ENCODE assay signal across 28 cellular contexts in the genomic region with DNA sequence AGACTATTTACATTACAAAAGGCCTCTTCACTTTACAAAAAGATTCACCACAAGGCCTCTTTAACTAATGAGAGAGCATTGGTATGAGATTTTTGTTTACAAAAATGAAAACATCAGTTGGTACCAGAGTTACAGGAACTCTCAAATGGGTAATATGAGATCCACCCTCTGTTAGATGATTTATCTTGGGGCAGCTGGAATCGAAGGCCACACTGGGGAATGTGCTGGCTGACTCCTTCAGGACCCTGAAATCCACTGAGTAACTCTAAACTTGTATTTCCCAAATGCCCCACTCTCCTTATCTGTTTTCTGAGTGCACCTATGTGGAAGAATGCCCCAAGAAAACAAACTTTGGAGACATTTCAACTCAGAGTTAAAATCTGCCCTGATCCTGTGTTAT.
"Had no signal": no experiment of that assay in that cellular context is flagged by ENCODE, and none has a peak within 500 bp of the region (broad histone marks: within the 10 kb centered on the region; RNA-seq: fewer than 3 reads in every experiment).

No MANE protein-coding gene starts in this region.

- H3K27me3 Mint-ChIP-seq: stimulated activated naive CD8-positive, alpha-beta T cell treated with anti-CD3 and anti-CD28 coated beads, Interleukin-15, amount 100 ng/mL, for 72 hours; type B pancreatic cell had no signal

- H3K9ac ChIP-seq: neural progenitor cell, parathyroid adenoma had no signal

- H3K36me3 Mint-ChIP-seq: immature natural killer cell; mesothelial cell of epicardium; naive thymus-derived CD8-positive, alpha-beta T cell; neural progenitor cell; stimulated activated effector memory CD8-positive, alpha-beta T cell treated with anti-CD3 and anti-CD28 coated beads, Interleukin-12 subunit alpha, Interleukin-12 subunit beta, amount 100 ng/mL, for 72 hours; type B pancreatic cell had no signal

- H3K4me3 Mint-ChIP-seq: immature natural killer cell; mesothelial cell of epicardium; naive thymus-derived CD8-positive, alpha-beta T cell; nephron progenitor cell; neural progenitor cell; stimulated activated effector memory CD8-positive, alpha-beta T cell treated with anti-CD3 and anti-CD28 coated beads, Interleukin-12 subunit alpha, Interleukin-12 subunit beta, amount 100 ng/mL, for 72 hours; stimulated activated naive CD8-positive, alpha-beta T cell treated with anti-CD3 and anti-CD28 coated beads, Interleukin-15, amount 100 ng/mL, for 72 hours; type B pancreatic cell had no signal

- H3K4me1 Mint-ChIP-seq: immature natural killer cell; mesothelial cell of epicardium; naive thymus-derived CD8-positive, alpha-beta T cell; nephron progenitor cell; neural progenitor cell; stimulated activated effector memory CD8-positive, alpha-beta T cell treated with anti-CD3 and anti-CD28 coated beads, Interleukin-12 subunit alpha, Interleukin-12 subunit beta, amount 100 ng/mL, for 72 hours; stimulated activated naive CD8-positive, alpha-beta T cell treated with anti-CD3 and anti-CD28 coated beads, Interleukin-15, amount 100 ng/mL, for 72 hours had no signal

- H3K4me2 ChIP-seq: neural progenitor cell had no signal

- H3K27ac ChIP-seq: left ventricle myocardium inferior, neural progenitor cell, neutrophil, parathyroid adenoma, right atrium auricular region, right lobe of liver, skin epidermis, tibial nerve, uterus had no signal

- DNase-seq: hypothalamus; immature natural killer cell; kidney; left colon; left ventricle myocardium inferior; mesendoderm; naive thymus-derived CD8-positive, alpha-beta T cell; nephron progenitor cell; occipital lobe; right lobe of liver; stimulated activated CD4-positive, alpha-beta T cell treated with anti-CD3 and anti-CD28 coated beads, Interleukin-12 subunit alpha, Interleukin-12 subunit beta, amount 100 ng/mL, for 4 hours; stimulated activated CD4-positive, alpha-beta T cell treated with anti-CD3 and anti-CD28 coated beads, Interleukin-15, amount 100 ng/mL, for 24 hours; stimulated activated CD4-positive, alpha-beta T cell treated with anti-CD3 and anti-CD28 coated beads, Interleukin-2, amount 100 ng/mL, for 24 hours; stimulated activated CD4-positive, alpha-beta T cell treated with anti-CD3 and anti-CD28 coated beads, Interleukin-4, amount 100 ng/mL, for 1 hour; stimulated activated naive CD4-positive, alpha-beta T cell treated with Interleukin-2 at 50 U/mL for 16 hours; stimulated activated naive CD8-positive, alpha-beta T cell treated with anti-CD3 and anti-CD28 coated beads, Interleukin-15, amount 100 ng/mL, for 72 hours; substantia nigra; uterus had no signal

- H3K79me2 ChIP-seq: parathyroid adenoma had no signal

- H3K27me3 ChIP-seq: neural progenitor cell, neutrophil, right atrium auricular region, right lobe of liver, tibial nerve, uterus had no signal

- ATAC-seq: left colon; naive thymus-derived CD8-positive, alpha-beta T cell; right lobe of liver; stimulated activated effector memory CD8-positive, alpha-beta T cell treated with anti-CD3 and anti-CD28 coated beads, Interleukin-12 subunit alpha, Interleukin-12 subunit beta, amount 100 ng/mL, for 72 hours; stimulated activated naive CD8-positive, alpha-beta T cell treated with anti-CD3 and anti-CD28 coated beads, Interleukin-15, amount 100 ng/mL, for 72 hours had no signal

- H3K27ac Mint-ChIP-seq: immature natural killer cell; mesothelial cell of epicardium; naive thymus-derived CD8-positive, alpha-beta T cell; nephron progenitor cell; neural progenitor cell; stimulated activated effector memory CD8-positive, alpha-beta T cell treated with anti-CD3 and anti-CD28 coated beads, Interleukin-12 subunit alpha, Interleukin-12 subunit beta, amount 100 ng/mL, for 72 hours; stimulated activated naive CD8-positive, alpha-beta T cell treated with anti-CD3 and anti-CD28 coated beads, Interleukin-15, amount 100 ng/mL, for 72 hours; type B pancreatic cell had no signal

- H3K9me3 Mint-ChIP-seq: immature natural killer cell; mesothelial cell of epicardium; nephron progenitor cell; neural progenitor cell; stimulated activated naive CD8-positive, alpha-beta T cell treated with anti-CD3 and anti-CD28 coated beads, Interleukin-15, amount 100 ng/mL, for 72 hours; type B pancreatic cell had no signal

- H2AFZ ChIP-seq: neural progenitor cell, parathyroid adenoma had no signal

- H3K9me3 ChIP-seq: left ventricle myocardium inferior, neutrophil, right atrium auricular region, right lobe of liver, tibial nerve, uterus had no signal

- H3K4me3 ChIP-seq: left ventricle myocardium inferior, lung, neural progenitor cell, right atrium auricular region, right lobe of liver, skin epidermis, tibial nerve, uterus had no signal

- H3K36me3 ChIP-seq: left ventricle myocardium inferior, neural progenitor cell, neutrophil, right atrium auricular region, right lobe of liver, tibial nerve, uterus had no signal

- H3K4me1 ChIP-seq: left ventricle myocardium inferior, neural progenitor cell, parathyroid adenoma, right atrium auricular region, right lobe of liver, tibial nerve, uterus had no signal
